ENCODE assay signal across 8 cellular contexts in the genomic region with DNA sequence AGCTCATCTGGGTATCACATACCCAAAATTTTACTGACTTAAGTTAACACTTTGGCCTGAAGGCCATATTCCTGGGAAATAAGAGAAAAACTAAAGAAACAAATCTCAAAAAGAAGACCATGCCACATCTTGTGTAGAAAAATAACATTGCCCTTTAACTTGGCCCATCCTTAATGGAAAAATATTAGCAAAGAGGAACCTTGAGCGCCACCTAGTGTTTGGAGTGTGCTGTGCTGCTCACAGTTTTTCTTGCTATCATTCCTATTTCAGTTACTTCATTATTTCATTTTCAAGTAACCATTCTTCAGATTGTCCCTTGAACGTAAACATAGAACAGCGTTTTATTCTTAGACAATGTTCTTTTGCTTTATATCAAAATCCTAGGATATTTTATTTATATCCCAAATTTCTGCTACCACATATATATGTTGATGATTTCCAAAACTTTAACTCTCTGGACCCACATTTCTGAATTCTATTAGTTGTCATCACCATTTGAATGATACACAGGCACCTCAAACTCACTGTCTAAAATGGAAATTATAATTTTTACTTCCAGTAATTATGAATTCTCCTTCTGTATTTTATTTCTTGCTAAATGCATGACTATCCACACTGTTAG.
DNase-seq lines count a peak whose midpoint lies in the region; ATAC-seq, FAIRE-seq and TF ChIP-seq lines count a peak whose summit lies in the region.

No MANE protein-coding gene starts in this region.

- intact Hi-C loops in GM12878 (cut with micrococcal nuclease; ENCODE audit: unreplicated experiment): loop anchor here (2.0 kb wide), 1 partner anchor 952 kb away; no protein-coding TSS in a partner anchor

- RAD21 ChIA-PET in GM12878 (lab: Charles Lee; ENCODE audit: unreplicated experiment): no interaction called here

- TF ChIP-seq POLR2A in GM12878 (IDR thresholded peaks at IDR 0.05; ENCODE audit: low read depth, low read length): no peak

- TF ChIP-seq CTCF in DND-41 (IDR thresholded peaks at IDR 0.05; ENCODE audit: borderline replicate concordance, extremely low read depth, low read length, poor library complexity, severe bottlenecking) (peak; percentile 94), GM12878 (IDR thresholded peaks at IDR 0.05 in 2 of 3, conservative IDR thresholded peaks at IDR 0.05 in 1 of 3; ENCODE audit: control insufficient read depth in 2 of 3, extremely low read depth in 1 of 3, insufficient read depth in 1 of 3, low read depth in 3 of 3, low read length in 3 of 3) (peak; percentile 78 to 82 (median 79)), keratinocyte (optimal IDR thresholded peaks at IDR 0.05 in 1 of 3, IDR thresholded peaks at IDR 0.05 in 1 of 3, conservative IDR thresholded peaks at IDR 0.05 in 1 of 3; ENCODE audit: extremely low read depth in 1 of 3, insufficient read depth in 2 of 3, low read length in 3 of 3) (peak; percentile 62 to 85 (median 71))

- CTCF ChIA-PET in GM12878 (lab: Yijun Ruan, JAX): interaction anchor here (0.6 to 2.9 kb wide), 6 partner anchors 13 to 1109 kb away, joined by 3 to 15 read pairs (median 4); no protein-coding TSS in a partner anchor

- TF ChIP-seq RAD21 in GM12878 (IDR thresholded peaks at IDR 0.05; ENCODE audit: insufficient read depth, low read depth, low read length): peak; percentile 77

- FAIRE-seq in GM19239 (lab: Jason Lieb, UNC): peak; percentile 88
- no peak for FAIRE-seq in GM12878 (lab: Jason Lieb, UNC)
- peak; percentile 77 for FAIRE-seq in keratinocyte (lab: Jason Lieb, UNC)

- TF ChIP-seq EP300 in GM12878 (IDR thresholded peaks at IDR 0.05; ENCODE audit: borderline replicate concordance in 1 of 2, control insufficient read depth in 1 of 2, low read depth in 2 of 2, low read length in 2 of 2): no peak

- H3K27ac ChIP-seq in DND-41 (ENCODE audit: low read length) (no peak overlapping the region), GM12878 (ENCODE audit: control insufficient read depth, insufficient read depth) (no peak overlapping the region), keratinocyte (ENCODE audit: control insufficient read depth, insufficient read depth, low read length) (no peak overlapping the region)

- POLR2A ChIA-PET in GM12878 (lab: Charles Lee): interaction anchor here (0.5 kb wide), 1 partner anchor 399 kb away, joined by 3 read pairs; no protein-coding TSS in a partner anchor

- H3K9ac ChIP-seq in DND-41 (ENCODE audit: low read depth, low read length) (no peak overlapping the region), GM12878 (ENCODE audit: control insufficient read depth, insufficient read depth, low read length) (no peak overlapping the region), keratinocyte (ENCODE audit: control insufficient read depth, extremely low read depth, insufficient read depth, low read length) (no peak overlapping the region)

- H3K4me1 ChIP-seq in DND-41 (ENCODE audit: insufficient read depth, low read length) (no peaks in the 10 kb centered on the region), GM12878 (ENCODE audit: control insufficient read depth, insufficient read depth, low read length) (no peaks in the 10 kb centered on the region), keratinocyte (ENCODE audit: control insufficient read depth, extremely low read depth, insufficient read depth, low read length) (no peaks in the 10 kb centered on the region)

- in situ Hi-C loops in GM12878 (cut with MboI): no loop called here

- no peaks in the 10 kb centered on the region for H3K9me3 ChIP-seq in DND-41 (ENCODE audit: insufficient read depth, low read length, severe bottlenecking)
- no peaks in the 10 kb centered on the region for H3K9me3 ChIP-seq in GM12878 (replicated peaks; ENCODE audit: control insufficient read depth, insufficient read depth, low read length)
- no peaks in the 10 kb centered on the region for H3K9me3 ChIP-seq in keratinocyte (ENCODE audit: control insufficient read depth, low read depth, low read length)

- no peaks in the 10 kb centered on the region for H3K27me3 ChIP-seq in DND-41 (ENCODE audit: insufficient read depth, low read length, poor library complexity)
- no peaks in the 10 kb centered on the region for H3K27me3 ChIP-seq in GM12878 (replicated peaks in 1 of 2; ENCODE audit: control insufficient read depth in 2 of 2, insufficient read depth in 2 of 2, low read length in 1 of 2)
- H3K27me3 ChIP-seq in keratinocyte (ENCODE audit: control insufficient read depth, extremely low read depth, insufficient read depth, low read length): no peaks in the 10 kb centered on the region

- no peak overlapping the region for H3K4me2 ChIP-seq in DND-41 (ENCODE audit: insufficient read depth, low read length)
- no peak overlapping the region for H3K4me2 ChIP-seq in GM12878 (ENCODE audit: control insufficient read depth, insufficient read depth)
- H3K4me2 ChIP-seq in keratinocyte (ENCODE audit: control insufficient read depth, extremely low read depth, insufficient read depth, low read depth, low read length): no peak overlapping the region

- H3K79me2 ChIP-seq in DND-41 (ENCODE audit: insufficient read depth, low read length) (no peaks in the 10 kb centered on the region), GM12878 (ENCODE audit: control insufficient read depth, insufficient read depth, low read length) (no peaks in the 10 kb centered on the region), keratinocyte (ENCODE audit: control insufficient read depth, insufficient read depth, low read length) (no peaks in the 10 kb centered on the region)

- no TSS peak for BruUV-seq in GM12878 (replicated peaks; lab: Mats Ljungman, UMichigan)

- H2AFZ ChIP-seq in DND-41 (ENCODE audit: low read depth, low read length) (no peak overlapping the region), GM12878 (ENCODE audit: control insufficient read depth, low read depth, low read length) (no peak overlapping the region), keratinocyte (ENCODE audit: control insufficient read depth, low read length) (no peak overlapping the region)

- ATAC-seq in DND-41 (ENCODE audit: insufficient read depth, low read depth): peak; percentile 62; the same call in 2 of the 3 replicates
- ATAC-seq in HG03469 (IDR thresholded peaks at IDR 0.05; ENCODE audit: unreplicated experiment): peak; percentile 75
- ATAC-seq in GM12878: peak; percentile 82

- H4K20me1 ChIP-seq in DND-41 (ENCODE audit: insufficient read depth, low read length): no peaks in the 10 kb centered on the region
- H4K20me1 ChIP-seq in GM12878 (ENCODE audit: control insufficient read depth, insufficient read depth): no peaks in the 10 kb centered on the region
- H4K20me1 ChIP-seq in keratinocyte (ENCODE audit: control insufficient read depth, extremely low read depth, insufficient read depth, low read length): no peaks in the 10 kb centered on the region

- SMC1A ChIA-PET in GM12878 (lab: Charles Lee; ENCODE audit: uncharacterized antibody, unreplicated experiment): interaction anchor here (1.4 kb wide), 1 partner anchor 28 kb away, joined by 3 read pairs; no protein-coding TSS in a partner anchor

- H3K9me1 ChIP-seq in keratinocyte (ENCODE audit: control insufficient read depth, extremely low read depth, insufficient read depth, low read length): no peaks in the 10 kb centered on the region

- H3K36me3 ChIP-seq in DND-41 (ENCODE audit: insufficient read depth, low read length): no peaks in the 10 kb centered on the region
- no peaks in the 10 kb centered on the region for H3K36me3 ChIP-seq in GM12878 (ENCODE audit: control insufficient read depth in 2 of 2, insufficient read depth in 2 of 2, low read length in 1 of 2)
- no peaks in the 10 kb centered on the region for H3K36me3 ChIP-seq in keratinocyte (ENCODE audit: control insufficient read depth in 2 of 2, extremely low read depth in 1 of 2, insufficient read depth in 2 of 2, low read length in 2 of 2)

- H3K4me3 ChIP-seq in DND-41 (ENCODE audit: low read depth in 1 of 2, low read length in 2 of 2) (no peak overlapping the region), GM12878 (no peak overlapping the region), keratinocyte (ENCODE audit: control insufficient read depth in 2 of 3, extremely low read depth in 1 of 3, insufficient read depth in 2 of 3, low read depth in 1 of 3, low read length in 3 of 3) (no peak overlapping the region)

- WGBS in GM12878 (ENCODE audit: insufficient coverage, insufficient replicate concordance, low lambda C conversion rate, missing lambda C conversion rate): 0% methylated on average over 3 of the region's 3 CpGs

- peak; percentile 42 for DNase-seq in DND-41
- DNase-seq in GM19239 (ENCODE audit: insufficient read length, low spot score): no peak
- peak; percentile 39 for DNase-seq in NOMO-1 treated with DMSO at 0.1 percent for 48 hours (lab: John Stamatoyannopoulos, UW; ENCODE audit: unreplicated experiment)
- DNase-seq in GM12878 (ENCODE audit: low read depth, low spot score): no peak
- no peak for DNase-seq in keratinocyte (ENCODE audit: low read depth, low spot score)
- DNase-seq in stimulated activated CD8-positive, alpha-beta memory T cell treated with anti-CD3 and anti-CD28 coated beads, Interleukin-4, amount 100 ng/mL, for 48 hours: peak; percentile 59
- no peak for DNase-seq in effector CD8-positive, alpha-beta T cell (lab: John Stamatoyannopoulos, UW)

- dilution Hi-C loops in keratinocyte (cut with MboI; ENCODE audit: extremely low pct_ligation_motif_present, low sequenced_read_pairs): no loop called here

TF ChIP-seq in GM12878, 131 proteins besides CTCF, POLR2A, EP300 and RAD21:
- TF ChIP-seq SMC3 (IDR thresholded peaks at IDR 0.05; ENCODE audit: borderline replicate concordance, low read length) (peak; percentile 86), RFX5 (IDR thresholded peaks at IDR 0.05; ENCODE audit: low read depth, low read length) (no peak), ZNF24 (IDR thresholded peaks at IDR 0.05) (peak; percentile 42; the same call in 1 of the 2 replicates)
TF ChIP-seq in GM12878: peak in this region for 2.

Comparison
In these comparisons a context has a peak if more than half of its experiments do, and no peak if none do; other contexts are left out.
1. DNase-seq: peak in DND-41 (single experiment), NOMO-1 treated with DMSO at 0.1 percent for 48 hours (single experiment) and stimulated activated CD8-positive, alpha-beta memory T cell treated with anti-CD3 and anti-CD28 coated beads, Interleukin-4, amount 100 ng/mL, for 48 hours (single experiment); none in GM19239 (single experiment), GM12878 (single experiment), keratinocyte (single experiment) and effector CD8-positive, alpha-beta T cell (single experiment).
2. Peak in every context shown above with its lines, with median percentiles within 50 percentile points of each other: ATAC-seq and CTCF ChIP-seq.